9 cellular contexts compared by ENCODE assay signal in genomic region chr20:64065973-64066341, GRCh38. TPM values are rescaled to one million over a fixed set of nuclear protein-coding genes. Genes with fewer than 3 reads are reported as not detected.
DNase-seq lines count a peak whose midpoint lies in the region; ATAC-seq and TF ChIP-seq lines count a peak whose summit lies in the region.
"Had no signal": no experiment of that assay in that cellular context is flagged by ENCODE, and none has a peak within 500 bp of the region (broad histone marks: within the 10 kb centered on the region; RNA-seq: fewer than 3 reads in every experiment).

No MANE protein-coding gene starts in this region.

- POLR2A ChIA-PET in naive thymus-derived CD8-positive, alpha-beta T cell (lab: Charles Lee) = interaction anchor here (0.6 to 4.9 kb wide), 2 partner anchors 12 to 81 kb away, joined by 3 to 47 read pairs; partner anchors contain the start of genes OPRL1 and RGS19

- H3K27ac Mint-ChIP-seq in activated T-helper 2 cell treated with anti-CD3 and anti-CD28 coated beads, Interferon-gamma antibody, Interleukin-2, Interleukin-4, amounts not matched to agents 10 μg/mL and 5 μg/mL and 100 μg/mL, durations not matched to agents 14 hours and 24 hours and 36 hours = peak overlapping the region; percentile 94
- H3K27ac Mint-ChIP-seq in naive thymus-derived CD8-positive, alpha-beta T cell = peak overlapping the region in 9 of 10 donors; percentile 35 to 77 (median 65)

- peak; percentile 36 for TF ChIP-seq POLR2A in GM18951 (IDR thresholded peaks at IDR 0.05; ENCODE audit: extremely low read depth, insufficient read depth, insufficient read length)

- in situ Hi-C loops in ACHN (cut with HindIII; ENCODE audit: low pct_ligation_motif_present, low pct_unique_long_range_greater_than_20kb, low sequenced_read_pairs) (no loop called here), GM18951 (cut with MboI; ENCODE audit: low sequenced_read_pairs, unreplicated experiment) (no loop called here)

- H3K4me1 Mint-ChIP-seq in activated T-helper 2 cell treated with anti-CD3 and anti-CD28 coated beads, Interferon-gamma antibody, Interleukin-2, Interleukin-4, amounts not matched to agents 10 μg/mL and 5 μg/mL and 100 μg/mL, durations not matched to agents 14 hours and 24 hours and 36 hours (ENCODE audit: low read depth) = peaks cover 45% of the 10 kb centered on the region
- peaks cover 23 to 62% (median 51%) of the 10 kb centered on the region in 4 donors for H3K4me1 Mint-ChIP-seq in naive thymus-derived CD8-positive, alpha-beta T cell

- peak in 1 of 2 donors; percentile 57 for ATAC-seq in naive thymus-derived CD8-positive, alpha-beta T cell
- no peak for ATAC-seq in HG03139 (IDR thresholded peaks at IDR 0.05; ENCODE audit: unreplicated experiment)
- ATAC-seq: foreskin keratinocyte had no signal

- no peaks in the 10 kb centered on the region for H3K9me3 Mint-ChIP-seq in activated T-helper 2 cell treated with anti-CD3 and anti-CD28 coated beads, Interferon-gamma antibody, Interleukin-2, Interleukin-4, amounts not matched to agents 10 μg/mL and 5 μg/mL and 100 μg/mL, durations not matched to agents 14 hours and 24 hours and 36 hours
- H3K9me3 Mint-ChIP-seq in naive thymus-derived CD8-positive, alpha-beta T cell = no peaks in the 10 kb centered on the region

- H3K4me3 Mint-ChIP-seq in activated T-helper 2 cell treated with anti-CD3 and anti-CD28 coated beads, Interferon-gamma antibody, Interleukin-2, Interleukin-4, amounts not matched to agents 10 μg/mL and 5 μg/mL and 100 μg/mL, durations not matched to agents 14 hours and 24 hours and 36 hours (ENCODE audit: low read depth) = peak overlapping the region; percentile 71
- peak overlapping the region in 9 of 10 donors; percentile 2 to 92 (median 66) for H3K4me3 Mint-ChIP-seq in naive thymus-derived CD8-positive, alpha-beta T cell

- intact Hi-C loops in activated T-helper 2 cell treated with anti-CD3 and anti-CD28 coated beads, Interferon-gamma antibody, Interleukin-2, Interleukin-4, amounts not matched to agents 10 μg/mL and 5 μg/mL and 100 μg/mL, durations not matched to agents 14 hours and 24 hours and 36 hours (cut with micrococcal nuclease) = loop anchor here (1.0 to 10.0 kb wide), 2 partner anchors 11 to 431 kb away; no protein-coding TSS in a partner anchor

- DNase-seq in ACHN (peak; percentile 92), M059J (ENCODE audit: low read depth) (peak; percentile 99), cortex of kidney (lab: John Stamatoyannopoulos, UW) (no peak), NCI-H526 treated with DMSO at 0.1 percent for 48 hours (lab: John Stamatoyannopoulos, UW) (no peak)
- peak; percentile 85 for DNase-seq in activated T-helper 2 cell treated with anti-CD3 and anti-CD28 coated beads, Interferon-gamma antibody, Interleukin-2, Interleukin-4, amounts not matched to agents 10 μg/mL and 5 μg/mL and 100 μg/mL, durations not matched to agents 14 hours and 24 hours and 36 hours (ENCODE audit: low spot score)
- peak in 2 of 10 donors; percentile 37 to 47 for DNase-seq in naive thymus-derived CD8-positive, alpha-beta T cell

- no peaks in the 10 kb centered on the region for H3K36me3 Mint-ChIP-seq in activated T-helper 2 cell treated with anti-CD3 and anti-CD28 coated beads, Interferon-gamma antibody, Interleukin-2, Interleukin-4, amounts not matched to agents 10 μg/mL and 5 μg/mL and 100 μg/mL, durations not matched to agents 14 hours and 24 hours and 36 hours (ENCODE audit: low read depth)
- H3K36me3 Mint-ChIP-seq in naive thymus-derived CD8-positive, alpha-beta T cell = no peaks in the 10 kb centered on the region

- no peaks in the 10 kb centered on the region for H3K27me3 Mint-ChIP-seq in activated T-helper 2 cell treated with anti-CD3 and anti-CD28 coated beads, Interferon-gamma antibody, Interleukin-2, Interleukin-4, amounts not matched to agents 10 μg/mL and 5 μg/mL and 100 μg/mL, durations not matched to agents 14 hours and 24 hours and 36 hours (ENCODE audit: low read depth)
- H3K27me3 Mint-ChIP-seq in naive thymus-derived CD8-positive, alpha-beta T cell = no peaks in the 10 kb centered on the region

RNA-seq across cellular contexts. Expression of gene TCEA2, which starts 3.0 kb away (rescaled TPM):
- total RNA-seq in M059J (2014; rRNA removed; shearing (Covaris generic)) = 21.1 and 28.7 TPM in 2 replicates
- total RNA-seq in activated T-helper 2 cell treated with anti-CD3 and anti-CD28 coated beads, Interferon-gamma antibody, Interleukin-2, Interleukin-4, amounts not matched to agents 10 μg/mL and 5 μg/mL and 100 μg/mL, durations not matched to agents 14 hours and 24 hours and 36 hours = 49.0 and 49.9 TPM in 2 replicates
- total RNA-seq in naive thymus-derived CD8-positive, alpha-beta T cell = 10 to 100 TPM; 42.0 to 42.7 TPM
- polyA plus RNA-seq in naive thymus-derived CD8-positive, alpha-beta T cell = 10 to 100 TPM; 22.5 to 33.0 (median 32.1) TPM

RNA-seq across cellular contexts. Expression of gene RGS19, which starts 13.4 kb away (rescaled TPM):
- total RNA-seq in M059J (2014; rRNA removed; shearing (Covaris generic)) = 23.7 and 33.6 TPM in 2 replicates
- total RNA-seq in activated T-helper 2 cell treated with anti-CD3 and anti-CD28 coated beads, Interferon-gamma antibody, Interleukin-2, Interleukin-4, amounts not matched to agents 10 μg/mL and 5 μg/mL and 100 μg/mL, durations not matched to agents 14 hours and 24 hours and 36 hours = 42.0 and 43.3 TPM in 2 replicates
- 10 to 100 TPM; 16.9 to 20.7 TPM for total RNA-seq in naive thymus-derived CD8-positive, alpha-beta T cell
- polyA plus RNA-seq in naive thymus-derived CD8-positive, alpha-beta T cell = 10 to 100 TPM; 50.9 to 67.5 (median 59.4) TPM

RNA-seq across cellular contexts. Expression of gene OPRL1, which starts 13.9 kb away (rescaled TPM):
- 0.59 TPM in 1 of 2 replicates, not detected in the other for total RNA-seq in M059J (2014; rRNA removed; shearing (Covaris generic))
- 0.32 and 0.41 TPM in 2 replicates for total RNA-seq in activated T-helper 2 cell treated with anti-CD3 and anti-CD28 coated beads, Interferon-gamma antibody, Interleukin-2, Interleukin-4, amounts not matched to agents 10 μg/mL and 5 μg/mL and 100 μg/mL, durations not matched to agents 14 hours and 24 hours and 36 hours
- total RNA-seq in naive thymus-derived CD8-positive, alpha-beta T cell = 1 to 10 TPM in 1 of 2 experiments, under 1 TPM in 1; 0.91 to 1.1 TPM
- 1 to 10 TPM in 1 of 3 donors, under 1 TPM in 2; 0.77 to 1.6 (median 0.82) TPM for polyA plus RNA-seq in naive thymus-derived CD8-positive, alpha-beta T cell

RNA-seq across cellular contexts. Expression of gene SOX18, which starts 16.5 kb away (rescaled TPM):
- not detected in 2 replicates for total RNA-seq in M059J (2014; rRNA removed; shearing (Covaris generic))
- 1.0 and 1.1 TPM in 2 replicates for total RNA-seq in activated T-helper 2 cell treated with anti-CD3 and anti-CD28 coated beads, Interferon-gamma antibody, Interleukin-2, Interleukin-4, amounts not matched to agents 10 μg/mL and 5 μg/mL and 100 μg/mL, durations not matched to agents 14 hours and 24 hours and 36 hours
- total RNA-seq in naive thymus-derived CD8-positive, alpha-beta T cell = not detected
- not detected for polyA plus RNA-seq in naive thymus-derived CD8-positive, alpha-beta T cell
- total RNA-seq: foreskin keratinocyte had no signal

RNA-seq across cellular contexts. Expression of gene LKAAEAR1, which starts 18.2 kb away (rescaled TPM):
- not detected in 2 replicates for total RNA-seq in M059J (2014; rRNA removed; shearing (Covaris generic))
- 0.21 and 0.25 TPM in 2 replicates for total RNA-seq in activated T-helper 2 cell treated with anti-CD3 and anti-CD28 coated beads, Interferon-gamma antibody, Interleukin-2, Interleukin-4, amounts not matched to agents 10 μg/mL and 5 μg/mL and 100 μg/mL, durations not matched to agents 14 hours and 24 hours and 36 hours
- total RNA-seq in naive thymus-derived CD8-positive, alpha-beta T cell = not detected
- polyA plus RNA-seq in naive thymus-derived CD8-positive, alpha-beta T cell = 1 to 10 TPM in 1 of 3 donors, under 1 TPM in 1, not detected in 1; 0.63 to 1.1 TPM
- total RNA-seq: foreskin keratinocyte had no signal

Comparison
In these comparisons a context has a peak if more than half of its experiments do, and no peak if none do; other contexts are left out.
1. DNase-seq: peak in ACHN (single experiment), M059J (single experiment) and activated T-helper 2 cell treated with anti-CD3 and anti-CD28 coated beads, Interferon-gamma antibody, Interleukin-2, Interleukin-4, amounts not matched to agents 10 μg/mL and 5 μg/mL and 100 μg/mL, durations not matched to agents 14 hours and 24 hours and 36 hours (single experiment); none in cortex of kidney (single experiment) and NCI-H526 treated with DMSO at 0.1 percent for 48 hours (single experiment).